In genomic region chr1:205977348-205978014, GRCh38 we compare ENCODE assay signal across 8 cellular contexts. TPM values are rescaled to one million over a fixed set of nuclear protein-coding genes. Genes with fewer than 3 reads are reported as not detected.
DNase-seq lines count a peak whose midpoint lies in the region; ATAC-seq and TF ChIP-seq lines count a peak whose summit lies in the region.

No MANE protein-coding gene starts in this region.

- H3K4me3 ChIP-seq in Caco-2 (ENCODE audit: low read depth, low read length): no peak overlapping the region
- no peak overlapping the region for H3K4me3 ChIP-seq in HL-60 (replicated peaks; ENCODE audit: insufficient read depth, low read length)

- POLR2A ChIA-PET in Caco-2 (lab: Charles Lee): no interaction called here

- no peaks in the 10 kb centered on the region for H3K36me3 ChIP-seq in Caco-2 (ENCODE audit: control insufficient read depth, insufficient read depth, low read length)

- DNase-seq in Caco-2 (peak; percentile 74 to 81), HL-60 (ENCODE audit: low read depth in 1 of 2, low spot score in 1 of 2) (peak; percentile 59 to 75), NCI-H82 (lab: John Stamatoyannopoulos, UW) (peak; percentile 95), ecto neural progenitor cell (ENCODE audit: low spot score) (peak; percentile 84), medulla oblongata (ENCODE audit: extremely low spot score) (peak; percentile 92)
- DNase-seq in activated CD4-positive, alpha-beta T cell treated with anti-CD3 and anti-CD28 coated beads, Interleukin-2, amount 50 U/mL, for 48 hours: peak; percentile 80 to 81
- peak; percentile 27 for DNase-seq in stimulated activated CD8-positive, alpha-beta memory T cell treated with anti-CD3 and anti-CD28 coated beads, Interleukin-12 subunit alpha, Interleukin-12 subunit beta, amount 100 ng/mL, for 24 hours (ENCODE audit: extremely low read depth)

- H3K27ac Mint-ChIP-seq in Caco-2 (ENCODE audit: unreplicated experiment): no peak overlapping the region

- H3K27me3 ChIP-seq in Caco-2 (replicated peaks; ENCODE audit: control insufficient read depth, insufficient read depth, low read length): no peaks in the 10 kb centered on the region
- no peaks in the 10 kb centered on the region for H3K27me3 ChIP-seq in HL-60 (ENCODE audit: insufficient read depth, poor library complexity, severe bottlenecking)

- no peak overlapping the region for H3K27ac ChIP-seq in HL-60 (replicated peaks)

- H3K27me3 Mint-ChIP-seq in Caco-2 (ENCODE audit: insufficient read depth, unreplicated experiment): peaks cover 9% of the 10 kb centered on the region

- peaks cover 26% of the 10 kb centered on the region for H3K9me3 Mint-ChIP-seq in Caco-2 (ENCODE audit: unreplicated experiment)

- 0 out of 2 replicates have a peak, but pooled peaks cover 5% of the 10 kb centered on the region for H3K4me1 ChIP-seq in Caco-2

- intact Hi-C loops in Caco-2 (cut with micrococcal nuclease; ENCODE audit: unreplicated experiment): loop anchor here (1.0 to 5.0 kb wide), 3 partner anchors 58 to 320 kb away; no protein-coding TSS in a partner anchor

- no TSS peak for BruUV-seq in Caco-2 (replicated peaks; lab: Mats Ljungman, UMichigan)

- no peaks in the 10 kb centered on the region for H3K36me3 Mint-ChIP-seq in Caco-2 (ENCODE audit: insufficient read depth, unreplicated experiment)

- no peak overlapping the region for H3K4me3 Mint-ChIP-seq in Caco-2 (ENCODE audit: unreplicated experiment)

- H3K9me3 ChIP-seq in Caco-2: no peaks in the 10 kb centered on the region

- no peak for ATAC-seq in GM18517 (IDR thresholded peaks at IDR 0.05; ENCODE audit: unreplicated experiment)

- CTCF ChIA-PET in Caco-2 (lab: Charles Lee): interaction anchor here (0.7 to 4.7 kb wide), 38 partner anchors 9 to 386 kb away, joined by 3 to 242 read pairs (median 6); partner anchors contain the start of genes AVPR1B, NUCKS1, PM20D1 and RAB7B

- TF ChIP-seq CTCF in Caco-2 (IDR thresholded peaks at IDR 0.05; ENCODE audit: insufficient read depth in 1 of 2, low read depth in 1 of 2, low read length in 1 of 2, severe bottlenecking in 1 of 2, unreplicated experiment in 1 of 2) (peak; percentile 94 to 97), HL-60 (IDR thresholded peaks at IDR 0.05; ENCODE audit: insufficient read depth, low read length) (peak; percentile 98)

- no peaks in the 10 kb centered on the region for H3K4me1 Mint-ChIP-seq in Caco-2 (ENCODE audit: low read depth, unreplicated experiment)

RNA-seq across cellular contexts. Expression of gene RAB7B, which starts 25.7 kb away (rescaled TPM):
- total RNA-seq in Caco-2 (2022): not detected in 2 replicates

RNA-seq across cellular contexts. Expression of gene SLC26A9, which starts 34.2 kb away (rescaled TPM):
- 0.30 TPM in 1 of 2 replicates, not detected in the other for total RNA-seq in Caco-2 (2022)

RNA-seq across cellular contexts. Expression of gene CTSE, which starts 46.2 kb away (rescaled TPM):
- total RNA-seq in Caco-2 (2022): 0.23 and 0.48 TPM in 2 replicates

Comparison
In these comparisons a context has a peak if more than half of its experiments do, and no peak if none do; other contexts are left out.
1. DNase-seq: peak in every context shown above with its lines; median percentile 95 in NCI-H82; 92 in medulla oblongata; 84 in ecto neural progenitor cell; 80 in activated CD4-positive, alpha-beta T cell treated with anti-CD3 and anti-CD28 coated beads, Interleukin-2, amount 50 U/mL, for 48 hours; 78 in Caco-2; 67 in HL-60; 27 in stimulated activated CD8-positive, alpha-beta memory T cell treated with anti-CD3 and anti-CD28 coated beads, Interleukin-12 subunit alpha, Interleukin-12 subunit beta, amount 100 ng/mL, for 24 hours.